Comparison of ENCODE assay signal across 1 cellular context in the genomic region with DNA sequence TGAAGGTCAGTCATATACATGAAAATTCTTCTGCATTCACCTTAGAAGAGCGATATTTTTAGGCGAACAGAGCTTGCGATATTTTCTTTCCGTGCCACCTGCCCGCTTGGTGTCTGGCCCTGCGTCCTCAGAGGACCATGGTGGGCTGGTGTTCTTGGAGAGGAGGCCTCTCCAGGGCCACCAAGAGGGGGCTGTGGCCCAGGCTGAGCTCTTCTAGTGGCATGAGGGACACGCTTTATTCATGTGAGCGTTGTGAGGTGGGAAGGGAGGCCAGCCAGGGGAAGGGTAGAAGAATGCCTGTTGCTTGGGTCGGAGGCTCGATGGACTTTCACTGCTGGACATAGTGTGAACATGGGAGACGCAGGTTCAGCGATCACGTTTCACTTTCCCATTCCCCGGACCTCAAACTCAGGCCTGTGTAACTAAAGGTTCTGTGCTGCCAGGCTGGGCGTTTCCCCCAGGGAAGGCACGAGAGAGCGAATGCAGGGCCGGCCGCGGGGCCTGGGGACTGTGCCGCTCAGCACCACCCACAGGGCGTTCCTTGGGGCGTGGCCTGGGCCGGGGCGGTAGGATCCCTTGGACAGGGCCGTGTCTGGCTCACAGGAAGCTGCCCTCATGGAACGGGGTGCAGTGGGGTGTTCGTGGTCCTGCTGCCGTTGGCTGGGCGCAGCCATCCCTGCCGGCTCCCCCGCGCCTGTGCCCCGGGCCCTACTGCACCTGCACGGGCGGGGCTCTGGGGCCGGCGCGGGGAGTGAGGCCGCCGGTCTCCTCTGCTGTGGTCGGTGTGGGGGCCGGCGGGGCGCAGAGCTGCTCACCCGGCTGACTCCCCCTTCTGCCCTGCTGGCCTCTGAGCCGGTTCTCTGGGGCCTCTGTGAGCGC.
TF ChIP-seq lines count a peak whose summit lies in the region.

No MANE protein-coding gene starts in this region.

TF ChIP-seq in HepG2, 621 proteins besides CTCF, POLR2A, EP300 and RAD21 (continued from another document and continues in another):
- no peak for TF ChIP-seq ZNF367 (CRISPR knock-in tag; IDR thresholded peaks at IDR 0.05; ENCODE audit: borderline replicate concordance)
- TF ChIP-seq, protein P1, sequence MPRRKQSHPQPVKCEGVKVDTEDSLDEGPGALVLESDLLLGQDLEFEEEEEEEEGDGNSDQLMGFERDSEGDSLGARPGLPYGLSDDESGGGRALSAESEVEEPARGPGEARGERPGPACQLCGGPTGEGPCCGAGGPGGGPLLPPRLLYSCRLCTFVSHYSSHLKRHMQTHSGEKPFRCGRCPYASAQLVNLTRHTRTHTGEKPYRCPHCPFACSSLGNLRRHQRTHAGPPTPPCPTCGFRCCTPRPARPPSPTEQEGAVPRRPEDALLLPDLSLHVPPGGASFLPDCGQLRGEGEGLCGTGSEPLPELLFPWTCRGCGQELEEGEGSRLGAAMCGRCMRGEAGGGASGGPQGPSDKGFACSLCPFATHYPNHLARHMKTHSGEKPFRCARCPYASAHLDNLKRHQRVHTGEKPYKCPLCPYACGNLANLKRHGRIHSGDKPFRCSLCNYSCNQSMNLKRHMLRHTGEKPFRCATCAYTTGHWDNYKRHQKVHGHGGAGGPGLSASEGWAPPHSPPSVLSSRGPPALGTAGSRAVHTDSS (CRISPR knock-in tag; conservative IDR thresholded peaks at IDR 0.05): no peak
- peak; percentile 59; the same call in 1 of the 2 replicates for TF ChIP-seq ZNF33B (CRISPR knock-in tag; IDR thresholded peaks at IDR 0.05)
- TF ChIP-seq, protein P2, sequence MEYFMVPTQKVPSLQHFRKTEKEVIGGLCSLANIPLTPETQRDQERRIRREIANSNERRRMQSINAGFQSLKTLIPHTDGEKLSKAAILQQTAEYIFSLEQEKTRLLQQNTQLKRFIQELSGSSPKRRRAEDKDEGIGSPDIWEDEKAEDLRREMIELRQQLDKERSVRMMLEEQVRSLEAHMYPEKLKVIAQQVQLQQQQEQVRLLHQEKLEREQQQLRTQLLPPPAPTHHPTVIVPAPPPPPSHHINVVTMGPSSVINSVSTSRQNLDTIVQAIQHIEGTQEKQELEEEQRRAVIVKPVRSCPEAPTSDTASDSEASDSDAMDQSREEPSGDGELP (IDR thresholded peaks at IDR 0.05; ENCODE audit: borderline replicate concordance, low read depth): no peak
- TF ChIP-seq ZNF598 (CRISPR knock-in tag; IDR thresholded peaks at IDR 0.05; ENCODE audit: borderline replicate concordance): peak; percentile 26; the same call in 1 of the 2 replicates
- TF ChIP-seq, protein P3, sequence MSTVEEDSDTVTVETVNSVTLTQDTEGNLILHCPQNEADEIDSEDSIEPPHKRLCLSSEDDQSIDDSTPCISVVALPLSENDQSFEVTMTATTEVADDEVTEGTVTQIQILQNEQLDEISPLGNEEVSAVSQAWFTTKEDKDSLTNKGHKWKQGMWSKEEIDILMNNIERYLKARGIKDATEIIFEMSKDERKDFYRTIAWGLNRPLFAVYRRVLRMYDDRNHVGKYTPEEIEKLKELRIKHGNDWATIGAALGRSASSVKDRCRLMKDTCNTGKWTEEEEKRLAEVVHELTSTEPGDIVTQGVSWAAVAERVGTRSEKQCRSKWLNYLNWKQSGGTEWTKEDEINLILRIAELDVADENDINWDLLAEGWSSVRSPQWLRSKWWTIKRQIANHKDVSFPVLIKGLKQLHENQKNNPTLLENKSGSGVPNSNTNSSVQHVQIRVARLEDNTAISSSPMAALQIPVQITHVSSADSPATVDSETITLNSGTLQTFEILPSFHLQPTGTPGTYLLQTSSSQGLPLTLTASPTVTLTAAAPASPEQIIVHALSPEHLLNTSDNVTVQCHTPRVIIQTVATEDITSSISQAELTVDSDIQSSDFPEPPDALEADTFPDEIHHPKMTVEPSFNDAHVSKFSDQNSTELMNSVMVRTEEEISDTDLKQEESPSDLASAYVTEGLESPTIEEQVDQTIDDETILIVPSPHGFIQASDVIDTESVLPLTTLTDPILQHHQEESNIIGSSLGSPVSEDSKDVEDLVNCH (CRISPR knock-in tag; IDR thresholded peaks at IDR 0.05): no peak
- TF ChIP-seq ZNF703 (CRISPR knock-in tag; IDR thresholded peaks at IDR 0.05; ENCODE audit: borderline replicate concordance): no peak
- 0 out of 2 replicates have a peak, but pooled peaks have one; percentile 74 for TF ChIP-seq ZSCAN21 (CRISPR knock-in tag; IDR thresholded peaks at IDR 0.05; ENCODE audit: borderline replicate concordance)
- TF ChIP-seq STAG1 (CRISPR knock-in tag; IDR thresholded peaks at IDR 0.05): no peak
- peak; percentile 59 for TF ChIP-seq ZFY (CRISPR knock-in tag; IDR thresholded peaks at IDR 0.05)
- no peak for TF ChIP-seq MED8 (CRISPR knock-in tag; IDR thresholded peaks at IDR 0.05; ENCODE audit: insufficient replicate concordance)
- no peak for TF ChIP-seq HHEX (CRISPR knock-in tag; IDR thresholded peaks at IDR 0.05)
- no peak for TF ChIP-seq ZNF674 (CRISPR knock-in tag; IDR thresholded peaks at IDR 0.05; ENCODE audit: low read depth)
- TF ChIP-seq ZKSCAN1 (IDR thresholded peaks at IDR 0.05; ENCODE audit: low read length): no peak
- TF ChIP-seq ZNF567 (CRISPR knock-in tag; IDR thresholded peaks at IDR 0.05; ENCODE audit: borderline replicate concordance): no peak
- TF ChIP-seq HNRNPL (IDR thresholded peaks at IDR 0.05; ENCODE audit: low read depth, low read length): no peak
- TF ChIP-seq, protein P4, sequence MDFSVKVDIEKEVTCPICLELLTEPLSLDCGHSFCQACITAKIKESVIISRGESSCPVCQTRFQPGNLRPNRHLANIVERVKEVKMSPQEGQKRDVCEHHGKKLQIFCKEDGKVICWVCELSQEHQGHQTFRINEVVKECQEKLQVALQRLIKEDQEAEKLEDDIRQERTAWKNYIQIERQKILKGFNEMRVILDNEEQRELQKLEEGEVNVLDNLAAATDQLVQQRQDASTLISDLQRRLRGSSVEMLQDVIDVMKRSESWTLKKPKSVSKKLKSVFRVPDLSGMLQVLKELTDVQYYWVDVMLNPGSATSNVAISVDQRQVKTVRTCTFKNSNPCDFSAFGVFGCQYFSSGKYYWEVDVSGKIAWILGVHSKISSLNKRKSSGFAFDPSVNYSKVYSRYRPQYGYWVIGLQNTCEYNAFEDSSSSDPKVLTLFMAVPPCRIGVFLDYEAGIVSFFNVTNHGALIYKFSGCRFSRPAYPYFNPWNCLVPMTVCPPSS (IDR thresholded peaks at IDR 0.05): no peak
- no peak for TF ChIP-seq AKAP8 (CRISPR knock-in tag; IDR thresholded peaks at IDR 0.05)
- TF ChIP-seq SOX6 (IDR thresholded peaks at IDR 0.05): no peak
- TF ChIP-seq SOX6 (CRISPR knock-in tag; IDR thresholded peaks at IDR 0.05): no peak
- no peak for TF ChIP-seq MLLT10 (CRISPR knock-in tag; IDR thresholded peaks at IDR 0.05)
- TF ChIP-seq, protein P5, sequence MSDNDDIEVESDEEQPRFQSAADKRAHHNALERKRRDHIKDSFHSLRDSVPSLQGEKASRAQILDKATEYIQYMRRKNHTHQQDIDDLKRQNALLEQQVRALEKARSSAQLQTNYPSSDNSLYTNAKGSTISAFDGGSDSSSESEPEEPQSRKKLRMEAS (IDR thresholded peaks at IDR 0.05): 0 out of 2 replicates have a peak, but pooled peaks have one; percentile 27
- TF ChIP-seq TOE1 (CRISPR knock-in tag; IDR thresholded peaks at IDR 0.05): no peak
- 0 out of 2 replicates have a peak, but pooled peaks have one; percentile 28 for TF ChIP-seq GPN1 (CRISPR knock-in tag; IDR thresholded peaks at IDR 0.05; ENCODE audit: borderline replicate concordance)
- TF ChIP-seq, protein P6, sequence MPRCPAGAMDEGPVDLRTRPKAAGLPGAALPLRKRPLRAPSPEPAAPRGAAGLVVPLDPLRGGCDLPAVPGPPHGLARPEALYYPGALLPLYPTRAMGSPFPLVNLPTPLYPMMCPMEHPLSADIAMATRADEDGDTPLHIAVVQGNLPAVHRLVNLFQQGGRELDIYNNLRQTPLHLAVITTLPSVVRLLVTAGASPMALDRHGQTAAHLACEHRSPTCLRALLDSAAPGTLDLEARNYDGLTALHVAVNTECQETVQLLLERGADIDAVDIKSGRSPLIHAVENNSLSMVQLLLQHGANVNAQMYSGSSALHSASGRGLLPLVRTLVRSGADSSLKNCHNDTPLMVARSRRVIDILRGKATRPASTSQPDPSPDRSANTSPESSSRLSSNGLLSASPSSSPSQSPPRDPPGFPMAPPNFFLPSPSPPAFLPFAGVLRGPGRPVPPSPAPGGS (CRISPR knock-in tag; IDR thresholded peaks at IDR 0.05): 0 out of 2 replicates have a peak, but pooled peaks have one; percentile 40
- no peak for TF ChIP-seq ZNF160 (CRISPR knock-in tag; IDR thresholded peaks at IDR 0.05)
- TF ChIP-seq ARNT (IDR thresholded peaks at IDR 0.05): no peak
- TF ChIP-seq TBX3 (IDR thresholded peaks at IDR 0.05; ENCODE audit: borderline replicate concordance): no peak
- no peak for TF ChIP-seq SMAD1 (CRISPR knock-in tag; IDR thresholded peaks at IDR 0.05; ENCODE audit: borderline replicate concordance, low read depth)
- TF ChIP-seq KLF12 (CRISPR knock-in tag; IDR thresholded peaks at IDR 0.05; ENCODE audit: borderline replicate concordance): peak; percentile 77; the same call in 1 of the 2 replicates
- no peak for TF ChIP-seq ATRX (CRISPR knock-in tag; IDR thresholded peaks at IDR 0.05; ENCODE audit: borderline replicate concordance)
- TF ChIP-seq, protein P7, sequence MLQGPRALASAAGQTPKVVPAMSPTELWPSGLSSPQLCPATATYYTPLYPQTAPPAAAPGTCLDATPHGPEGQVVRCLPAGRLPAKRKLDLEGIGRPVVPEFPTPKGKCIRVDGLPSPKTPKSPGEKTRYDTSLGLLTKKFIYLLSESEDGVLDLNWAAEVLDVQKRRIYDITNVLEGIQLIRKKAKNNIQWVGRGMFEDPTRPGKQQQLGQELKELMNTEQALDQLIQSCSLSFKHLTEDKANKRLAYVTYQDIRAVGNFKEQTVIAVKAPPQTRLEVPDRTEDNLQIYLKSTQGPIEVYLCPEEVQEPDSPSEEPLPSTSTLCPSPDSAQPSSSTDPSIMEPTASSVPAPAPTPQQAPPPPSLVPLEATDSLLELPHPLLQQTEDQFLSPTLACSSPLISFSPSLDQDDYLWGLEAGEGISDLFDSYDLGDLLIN (CRISPR knock-in tag; IDR thresholded peaks at IDR 0.05; ENCODE audit: borderline replicate concordance): 0 out of 2 replicates have a peak, but pooled peaks have one; percentile 19
- TF ChIP-seq, protein P8, sequence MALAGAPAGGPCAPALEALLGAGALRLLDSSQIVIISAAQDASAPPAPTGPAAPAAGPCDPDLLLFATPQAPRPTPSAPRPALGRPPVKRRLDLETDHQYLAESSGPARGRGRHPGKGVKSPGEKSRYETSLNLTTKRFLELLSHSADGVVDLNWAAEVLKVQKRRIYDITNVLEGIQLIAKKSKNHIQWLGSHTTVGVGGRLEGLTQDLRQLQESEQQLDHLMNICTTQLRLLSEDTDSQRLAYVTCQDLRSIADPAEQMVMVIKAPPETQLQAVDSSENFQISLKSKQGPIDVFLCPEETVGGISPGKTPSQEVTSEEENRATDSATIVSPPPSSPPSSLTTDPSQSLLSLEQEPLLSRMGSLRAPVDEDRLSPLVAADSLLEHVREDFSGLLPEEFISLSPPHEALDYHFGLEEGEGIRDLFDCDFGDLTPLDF (CRISPR knock-in tag; IDR thresholded peaks at IDR 0.05): 0 out of 2 replicates have a peak, but pooled peaks have one; percentile 28
- no peak for TF ChIP-seq FOSL2 (CRISPR knock-in tag; IDR thresholded peaks at IDR 0.05)
- no peak for TF ChIP-seq FOXK1 (CRISPR knock-in tag; IDR thresholded peaks at IDR 0.05; ENCODE audit: borderline replicate concordance, low read depth)
- no peak for TF ChIP-seq ISX (CRISPR knock-in tag; conservative IDR thresholded peaks at IDR 0.05)
- 0 out of 2 replicates have a peak, but pooled peaks have one; percentile 1 for TF ChIP-seq MTF2 (CRISPR knock-in tag; IDR thresholded peaks at IDR 0.05; ENCODE audit: borderline replicate concordance)
- TF ChIP-seq, protein P9, sequence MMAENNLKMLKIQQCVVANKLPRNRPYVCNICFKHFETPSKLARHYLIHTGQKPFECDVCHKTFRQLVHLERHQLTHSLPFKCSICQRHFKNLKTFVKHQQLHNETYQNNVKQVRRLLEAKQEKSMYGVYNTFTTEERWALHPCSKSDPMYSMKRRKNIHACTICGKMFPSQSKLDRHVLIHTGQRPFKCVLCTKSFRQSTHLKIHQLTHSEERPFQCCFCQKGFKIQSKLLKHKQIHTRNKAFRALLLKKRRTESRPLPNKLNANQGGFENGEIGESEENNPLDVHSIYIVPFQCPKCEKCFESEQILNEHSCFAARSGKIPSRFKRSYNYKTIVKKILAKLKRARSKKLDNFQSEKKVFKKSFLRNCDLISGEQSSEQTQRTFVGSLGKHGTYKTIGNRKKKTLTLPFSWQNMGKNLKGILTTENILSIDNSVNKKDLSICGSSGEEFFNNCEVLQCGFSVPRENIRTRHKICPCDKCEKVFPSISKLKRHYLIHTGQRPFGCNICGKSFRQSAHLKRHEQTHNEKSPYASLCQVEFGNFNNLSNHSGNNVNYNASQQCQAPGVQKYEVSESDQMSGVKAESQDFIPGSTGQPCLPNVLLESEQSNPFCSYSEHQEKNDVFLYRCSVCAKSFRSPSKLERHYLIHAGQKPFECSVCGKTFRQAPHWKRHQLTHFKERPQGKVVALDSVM (CRISPR knock-in tag; IDR thresholded peaks at IDR 0.05): no peak
- TF ChIP-seq, protein P10, sequence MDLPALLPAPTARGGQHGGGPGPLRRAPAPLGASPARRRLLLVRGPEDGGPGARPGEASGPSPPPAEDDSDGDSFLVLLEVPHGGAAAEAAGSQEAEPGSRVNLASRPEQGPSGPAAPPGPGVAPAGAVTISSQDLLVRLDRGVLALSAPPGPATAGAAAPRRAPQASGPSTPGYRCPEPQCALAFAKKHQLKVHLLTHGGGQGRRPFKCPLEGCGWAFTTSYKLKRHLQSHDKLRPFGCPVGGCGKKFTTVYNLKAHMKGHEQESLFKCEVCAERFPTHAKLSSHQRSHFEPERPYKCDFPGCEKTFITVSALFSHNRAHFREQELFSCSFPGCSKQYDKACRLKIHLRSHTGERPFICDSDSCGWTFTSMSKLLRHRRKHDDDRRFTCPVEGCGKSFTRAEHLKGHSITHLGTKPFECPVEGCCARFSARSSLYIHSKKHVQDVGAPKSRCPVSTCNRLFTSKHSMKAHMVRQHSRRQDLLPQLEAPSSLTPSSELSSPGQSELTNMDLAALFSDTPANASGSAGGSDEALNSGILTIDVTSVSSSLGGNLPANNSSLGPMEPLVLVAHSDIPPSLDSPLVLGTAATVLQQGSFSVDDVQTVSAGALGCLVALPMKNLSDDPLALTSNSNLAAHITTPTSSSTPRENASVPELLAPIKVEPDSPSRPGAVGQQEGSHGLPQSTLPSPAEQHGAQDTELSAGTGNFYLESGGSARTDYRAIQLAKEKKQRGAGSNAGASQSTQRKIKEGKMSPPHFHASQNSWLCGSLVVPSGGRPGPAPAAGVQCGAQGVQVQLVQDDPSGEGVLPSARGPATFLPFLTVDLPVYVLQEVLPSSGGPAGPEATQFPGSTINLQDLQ (CRISPR knock-in tag; IDR thresholded peaks at IDR 0.05): 0 out of 2 replicates have a peak, but pooled peaks have one; percentile 9
- no peak; the same call in 1 of the 2 replicates for TF ChIP-seq ZSCAN25 (CRISPR knock-in tag; IDR thresholded peaks at IDR 0.05)
- TF ChIP-seq HES4 (CRISPR knock-in tag; IDR thresholded peaks at IDR 0.05; ENCODE audit: borderline replicate concordance): no peak
- no peak for TF ChIP-seq MAZ (IDR thresholded peaks at IDR 0.05; ENCODE audit: borderline replicate concordance, low read depth, low read length)
- 0 out of 2 replicates have a peak, but pooled peaks have one; percentile 17 for TF ChIP-seq MAZ (CRISPR knock-in tag; IDR thresholded peaks at IDR 0.05; ENCODE audit: low read depth)
- no peak for TF ChIP-seq ZFP1 (CRISPR knock-in tag; IDR thresholded peaks at IDR 0.05)
- TF ChIP-seq MYC (CRISPR knock-in tag; IDR thresholded peaks at IDR 0.05; ENCODE audit: borderline replicate concordance): peak; percentile 59; the same call in 1 of the 2 replicates
- TF ChIP-seq ZNF430 (CRISPR knock-in tag; IDR thresholded peaks at IDR 0.05): no peak
- no peak for TF ChIP-seq RBM22 (optimal IDR thresholded peaks at IDR 0.05; ENCODE audit: low read length)
- TF ChIP-seq HDAC6 (IDR thresholded peaks at IDR 0.05; ENCODE audit: low read depth, low read length): no peak
- TF ChIP-seq ZNF446 (CRISPR knock-in tag; IDR thresholded peaks at IDR 0.05): no peak
- TF ChIP-seq PPARG (CRISPR knock-in tag; conservative IDR thresholded peaks at IDR 0.05): no peak
